ENCODE assay signal across 8 cellular contexts in the genomic region with DNA sequence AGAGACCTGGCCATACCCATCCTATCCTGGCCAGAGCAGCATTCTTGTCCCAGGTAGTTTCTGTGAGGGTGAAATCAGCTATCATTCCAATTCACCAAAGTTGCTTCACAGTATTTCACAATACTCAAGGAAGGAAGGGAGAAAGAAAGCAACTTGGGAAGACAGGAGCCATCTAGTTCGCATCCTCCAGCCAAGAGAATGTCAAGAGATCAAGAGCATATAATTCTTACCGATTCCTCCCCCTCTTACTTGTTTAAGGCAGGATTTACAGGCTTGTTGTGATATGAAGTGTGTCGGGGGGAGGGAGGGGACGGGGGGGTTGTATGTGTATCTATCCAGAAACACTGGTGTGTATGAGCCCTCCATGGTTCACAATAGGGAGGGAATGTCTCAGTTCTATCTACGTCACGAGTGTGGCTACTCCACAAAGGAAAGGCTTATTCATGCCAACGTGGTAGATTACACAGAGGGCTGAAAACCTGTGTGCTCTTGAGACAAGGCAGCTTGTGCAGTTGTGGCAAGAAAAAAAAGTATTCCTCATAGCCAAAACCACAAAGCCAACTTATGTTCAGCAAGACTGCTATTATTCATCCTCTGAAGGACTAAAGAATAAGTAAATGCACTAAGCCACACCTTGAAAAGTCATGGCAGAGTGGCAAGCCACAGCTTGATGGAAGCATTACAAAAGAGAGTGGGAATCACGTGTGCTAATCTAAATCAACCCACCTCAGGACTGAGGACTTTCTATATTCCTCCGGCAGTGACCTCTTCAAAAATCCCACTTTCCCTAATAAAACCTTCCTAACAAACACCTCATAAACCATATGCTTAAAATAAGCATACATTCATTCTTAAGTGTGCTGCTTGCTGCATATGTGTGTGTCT. TPM values are rescaled to one million over a fixed set of nuclear protein-coding genes. Genes with fewer than 3 reads are reported as not detected.
DNase-seq lines count a peak whose midpoint lies in the region; ATAC-seq and TF ChIP-seq lines count a peak whose summit lies in the region.

No MANE protein-coding gene starts in this region.

- H3K9ac ChIP-seq in KMS-11: peak overlapping the region; percentile 11; the same call in 1 of the 2 replicates

- H3K4me3 ChIP-seq in AG04450 (ENCODE audit: low read depth, low read length): peak overlapping the region; percentile 23
- H3K4me3 ChIP-seq in KMS-11 (IDR thresholded peaks at IDR 0.05; ENCODE audit: insufficient read depth, low read depth, low read length): no peak overlapping the region
- no peak overlapping the region for H3K4me3 ChIP-seq in muscle layer of duodenum (ENCODE audit: low read depth in 1 of 2, low read length in 2 of 2)

- POLR2A ChIA-PET in AG04450 (lab: Yijun Ruan, JAX): interaction anchor here (0.6 to 1.8 kb wide), 8 partner anchors 9 to 106 kb away, joined by 3 to 12 read pairs (median 6); no protein-coding TSS in a partner anchor

- DNase-seq in AG04450 (ENCODE audit: low read depth, low spot score): peak; percentile 97
- DNase-seq in GM19238 (ENCODE audit: insufficient read length, low spot score): no peak

- H3K9me3 ChIP-seq in AG04450 (ENCODE audit: control insufficient read depth, insufficient read depth, low read length): no peaks in the 10 kb centered on the region
- no peaks in the 10 kb centered on the region for H3K9me3 ChIP-seq in muscle layer of duodenum (ENCODE audit: control insufficient read depth in 1 of 2, low read length in 2 of 2)

- CTCF ChIA-PET in AG04450 (lab: Charles Lee): interaction anchor here (0.8 to 2.3 kb wide), 5 partner anchors 27 to 132 kb away, joined by 4 to 16 read pairs (median 4); no protein-coding TSS in a partner anchor

- H3K27ac ChIP-seq in AG04450 (ENCODE audit: low read depth, low read length): peak overlapping the region; percentile 99
- H3K27ac ChIP-seq in KMS-11: peak overlapping the region; percentile 65
- H3K27ac ChIP-seq in angular gyrus (ENCODE audit: low read depth, low read length): peak overlapping the region; percentile 34
- peak overlapping the region; percentile 72 for H3K27ac ChIP-seq in muscle layer of duodenum (ENCODE audit: low read length)

- H3K4me2 ChIP-seq in KMS-11: peak overlapping the region; percentile 78

- H3K27me3 ChIP-seq in AG04450 (ENCODE audit: control insufficient read depth, insufficient read depth, low read length) (no peaks in the 10 kb centered on the region), KMS-11 (ENCODE audit: insufficient read depth, low read depth) (no peaks in the 10 kb centered on the region), muscle layer of duodenum (ENCODE audit: low read depth, low read length) (no peaks in the 10 kb centered on the region)

- H2AFZ ChIP-seq in KMS-11 (ENCODE audit: low read depth): no peak overlapping the region

- H3K4me1 ChIP-seq in KMS-11 (ENCODE audit: low read depth, poor library complexity, severe bottlenecking): peaks cover 95% of the 10 kb centered on the region
- H3K4me1 ChIP-seq in muscle layer of duodenum (ENCODE audit: control insufficient read depth in 1 of 2, insufficient read depth in 2 of 2, low read length in 2 of 2): peaks cover 12 to 33% of the 10 kb centered on the region in 2 donors

- ATAC-seq in GM18520 (IDR thresholded peaks at IDR 0.05; ENCODE audit: unreplicated experiment) (no peak), HG02938 (IDR thresholded peaks at IDR 0.05; ENCODE audit: unreplicated experiment) (no peak), GM21825 (IDR thresholded peaks at IDR 0.05; ENCODE audit: unreplicated experiment) (no peak)

- no peaks in the 10 kb centered on the region for H4K20me1 ChIP-seq in KMS-11 (ENCODE audit: insufficient read depth)

- H3K79me2 ChIP-seq in KMS-11 (ENCODE audit: insufficient read depth, low read depth): peaks cover 81% of the 10 kb centered on the region

- TF ChIP-seq CTCF in AG04450 (IDR thresholded peaks at IDR 0.05; ENCODE audit: low read depth, low read length): no peak
- TF ChIP-seq CTCF in KMS-11 (conservative IDR thresholded peaks at IDR 0.05; ENCODE audit: low read depth, low read length): no peak

- H3K36me3 ChIP-seq in KMS-11 (ENCODE audit: insufficient read depth) (0 out of 2 replicates have a peak, but pooled peaks cover 3% of the 10 kb centered on the region), muscle layer of duodenum (ENCODE audit: control insufficient read depth in 1 of 2, insufficient read depth in 2 of 2, low read length in 2 of 2) (peaks cover 12 to 16% of the 10 kb centered on the region in 2 donors)

RNA-seq across cellular contexts. Expression of gene CORO1C, which starts 35.0 kb away (rescaled TPM):
- polyA plus RNA-seq in AG04450 (2011; rRNA removed): 596 and 687 TPM in 2 replicates
- 1,327 and 1,683 TPM in 2 replicates for polyA minus RNA-seq in AG04450 (2011; rRNA and poly(A)+ RNA removed)

Comparison
In these comparisons a context has a peak if more than half of its experiments do, and no peak if none do; other contexts are left out.
1. H3K27ac ChIP-seq: peak in every context shown above with its lines; median percentile 99 in AG04450; 72 in muscle layer of duodenum; 65 in KMS-11; 34 in angular gyrus.